In genomic region chr12:130832561-130833209, GRCh38 we compare ENCODE assay signal across 1 cellular context.
TF ChIP-seq lines count a peak whose summit lies in the region.

No MANE protein-coding gene starts in this region.

TF ChIP-seq in K562, 482 proteins besides CTCF, POLR2A, EP300 and RAD21 (continued from another document and continues in another):
- TF ChIP-seq SMARCE1 (IDR thresholded peaks at IDR 0.05), result peak; percentile 69
- TF ChIP-seq MEIS2 (IDR thresholded peaks at IDR 0.05; ENCODE audit: partially characterized antibody), result peak; percentile 62
- TF ChIP-seq ARID1B (IDR thresholded peaks at IDR 0.05), result peak; percentile 89
- TF ChIP-seq, protein P1, sequence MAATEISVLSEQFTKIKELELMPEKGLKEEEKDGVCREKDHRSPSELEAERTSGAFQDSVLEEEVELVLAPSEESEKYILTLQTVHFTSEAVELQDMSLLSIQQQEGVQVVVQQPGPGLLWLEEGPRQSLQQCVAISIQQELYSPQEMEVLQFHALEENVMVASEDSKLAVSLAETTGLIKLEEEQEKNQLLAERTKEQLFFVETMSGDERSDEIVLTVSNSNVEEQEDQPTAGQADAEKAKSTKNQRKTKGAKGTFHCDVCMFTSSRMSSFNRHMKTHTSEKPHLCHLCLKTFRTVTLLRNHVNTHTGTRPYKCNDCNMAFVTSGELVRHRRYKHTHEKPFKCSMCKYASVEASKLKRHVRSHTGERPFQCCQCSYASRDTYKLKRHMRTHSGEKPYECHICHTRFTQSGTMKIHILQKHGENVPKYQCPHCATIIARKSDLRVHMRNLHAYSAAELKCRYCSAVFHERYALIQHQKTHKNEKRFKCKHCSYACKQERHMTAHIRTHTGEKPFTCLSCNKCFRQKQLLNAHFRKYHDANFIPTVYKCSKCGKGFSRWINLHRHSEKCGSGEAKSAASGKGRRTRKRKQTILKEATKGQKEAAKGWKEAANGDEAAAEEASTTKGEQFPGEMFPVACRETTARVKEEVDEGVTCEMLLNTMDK (IDR thresholded peaks at IDR 0.05; ENCODE audit: borderline replicate concordance, insufficient read depth, low read depth, low read length, poor library complexity, severe bottlenecking), result no peak
- TF ChIP-seq SRSF1 (IDR thresholded peaks at IDR 0.05; ENCODE audit: low read depth, low read length), result no peak
- peak; percentile 25 to 77; a peak in 3 of 4 replicates for TF ChIP-seq MNT (conservative IDR thresholded peaks at IDR 0.05)
- TF ChIP-seq POLR2AphosphoS5 (IDR thresholded peaks at IDR 0.05; ENCODE audit: control insufficient read depth, insufficient read depth, low read depth, low read length), result peak; percentile 70; the same call in 1 of the 2 replicates
- TF ChIP-seq CXXC5 (CRISPR knock-in tag; IDR thresholded peaks at IDR 0.05), result peak; percentile 46; the same call in 1 of the 2 replicates
- TF ChIP-seq ZNF217 (CRISPR knock-in tag; IDR thresholded peaks at IDR 0.05), result no peak
- TF ChIP-seq TAF9B (IDR thresholded peaks at IDR 0.05; ENCODE audit: partially characterized antibody), result peak; percentile 84
- peak; percentile 45; the same call in 1 of the 2 replicates for TF ChIP-seq MECOM (CRISPR knock-in tag; IDR thresholded peaks at IDR 0.05)
- peak; percentile 70; the same call in 1 of the 2 replicates for TF ChIP-seq GATAD2B (IDR thresholded peaks at IDR 0.05; ENCODE audit: borderline replicate concordance)
- TF ChIP-seq RCOR1 (IDR thresholded peaks at IDR 0.05; ENCODE audit: borderline replicate concordance in 1 of 2, low read depth in 2 of 2, low read length in 2 of 2), result peak in 1 of 2 experiments; percentile 83; a peak in 2 of 4 replicates
- TF ChIP-seq SIX5 (IDR thresholded peaks at IDR 0.05; ENCODE audit: borderline replicate concordance in 1 of 2, insufficient read depth in 1 of 2, low read depth in 1 of 2, low read length in 2 of 2), result no peak
- TF ChIP-seq CEBPG (CRISPR knock-in tag; IDR thresholded peaks at IDR 0.05), result peak; percentile 98
- TF ChIP-seq CEBPG (tag; conservative IDR thresholded peaks at IDR 0.05 in 1 of 2, IDR thresholded peaks at IDR 0.05 in 1 of 2), result peak; percentile 90 to 96
- peak; percentile 54; the same call in 1 of the 2 replicates for TF ChIP-seq SMARCC2 (IDR thresholded peaks at IDR 0.05; ENCODE audit: low read depth)
- TF ChIP-seq NFIC (IDR thresholded peaks at IDR 0.05), result peak; percentile 61
- no peak for TF ChIP-seq DEAF1 (CRISPR knock-in tag; IDR thresholded peaks at IDR 0.05)
- TF ChIP-seq ZNF184 (CRISPR knock-in tag; IDR thresholded peaks at IDR 0.05), result no peak
- TF ChIP-seq KDM1A (IDR thresholded peaks at IDR 0.05), result peak in 1 of 2 experiments; percentile 68; a peak in 3 of 4 replicates
- peak; percentile 50; the same call in 1 of the 2 replicates for TF ChIP-seq KLF1 (tag; IDR thresholded peaks at IDR 0.05)
- no peak for TF ChIP-seq ZNF696 (CRISPR knock-in tag; conservative IDR thresholded peaks at IDR 0.05)
- TF ChIP-seq, protein P2, sequence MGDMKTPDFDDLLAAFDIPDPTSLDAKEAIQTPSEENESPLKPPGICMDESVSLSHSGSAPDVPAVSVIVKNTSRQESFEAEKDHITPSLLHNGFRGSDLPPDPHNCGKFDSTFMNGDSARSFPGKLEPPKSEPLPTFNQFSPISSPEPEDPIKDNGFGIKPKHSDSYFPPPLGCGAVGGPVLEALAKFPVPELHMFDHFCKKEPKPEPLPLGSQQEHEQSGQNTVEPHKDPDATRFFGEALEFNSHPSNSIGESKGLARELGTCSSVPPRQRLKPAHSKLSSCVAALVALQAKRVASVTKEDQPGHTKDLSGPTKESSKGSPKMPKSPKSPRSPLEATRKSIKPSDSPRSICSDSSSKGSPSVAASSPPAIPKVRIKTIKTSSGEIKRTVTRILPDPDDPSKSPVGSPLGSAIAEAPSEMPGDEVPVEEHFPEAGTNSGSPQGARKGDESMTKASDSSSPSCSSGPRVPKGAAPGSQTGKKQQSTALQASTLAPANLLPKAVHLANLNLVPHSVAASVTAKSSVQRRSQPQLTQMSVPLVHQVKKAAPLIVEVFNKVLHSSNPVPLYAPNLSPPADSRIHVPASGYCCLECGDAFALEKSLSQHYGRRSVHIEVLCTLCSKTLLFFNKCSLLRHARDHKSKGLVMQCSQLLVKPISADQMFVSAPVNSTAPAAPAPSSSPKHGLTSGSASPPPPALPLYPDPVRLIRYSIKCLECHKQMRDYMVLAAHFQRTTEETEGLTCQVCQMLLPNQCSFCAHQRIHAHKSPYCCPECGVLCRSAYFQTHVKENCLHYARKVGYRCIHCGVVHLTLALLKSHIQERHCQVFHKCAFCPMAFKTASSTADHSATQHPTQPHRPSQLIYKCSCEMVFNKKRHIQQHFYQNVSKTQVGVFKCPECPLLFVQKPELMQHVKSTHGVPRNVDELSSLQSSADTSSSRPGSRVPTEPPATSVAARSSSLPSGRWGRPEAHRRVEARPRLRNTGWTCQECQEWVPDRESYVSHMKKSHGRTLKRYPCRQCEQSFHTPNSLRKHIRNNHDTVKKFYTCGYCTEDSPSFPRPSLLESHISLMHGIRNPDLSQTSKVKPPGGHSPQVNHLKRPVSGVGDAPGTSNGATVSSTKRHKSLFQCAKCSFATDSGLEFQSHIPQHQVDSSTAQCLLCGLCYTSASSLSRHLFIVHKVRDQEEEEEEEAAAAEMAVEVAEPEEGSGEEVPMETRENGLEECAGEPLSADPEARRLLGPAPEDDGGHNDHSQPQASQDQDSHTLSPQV (IDR thresholded peaks at IDR 0.05), result peak; percentile 33; the same call in 1 of the 2 replicates
- TF ChIP-seq RUNX1 (IDR thresholded peaks at IDR 0.05; ENCODE audit: low read depth), result 0 out of 2 replicates have a peak, but pooled peaks have one; percentile 30
- 0 out of 2 replicates have a peak, but pooled peaks have one; percentile 4 for TF ChIP-seq NFE2 (IDR thresholded peaks at IDR 0.05; ENCODE audit: low read depth)
- peak; percentile 79 for TF ChIP-seq CBFA2T2 (conservative IDR thresholded peaks at IDR 0.05)
- TF ChIP-seq STAT5A (IDR thresholded peaks at IDR 0.05; ENCODE audit: borderline replicate concordance, low read length), result peak; percentile 37; the same call in 1 of the 2 replicates
- TF ChIP-seq POLR2G (IDR thresholded peaks at IDR 0.05; ENCODE audit: low read depth, low read length), result peak; percentile 27; the same call in 1 of the 2 replicates
- peak; percentile 70 to 83; a peak in 3 of 4 replicates for TF ChIP-seq TRIM24 (IDR thresholded peaks at IDR 0.05)
- TF ChIP-seq CREM (IDR thresholded peaks at IDR 0.05; ENCODE audit: low read depth), result peak; percentile 39
- TF ChIP-seq ZBTB7A (IDR thresholded peaks at IDR 0.05; ENCODE audit: borderline replicate concordance, control insufficient read depth, low read depth, low read length), result peak; percentile 92; the same call in 1 of the 2 replicates
- peak; percentile 79 for TF ChIP-seq NCOR1 (IDR thresholded peaks at IDR 0.05)
- 0 out of 2 replicates have a peak, but pooled peaks have one; percentile 38 for TF ChIP-seq KLF13 (tag; IDR thresholded peaks at IDR 0.05; ENCODE audit: borderline replicate concordance, low read depth)
- TF ChIP-seq, protein P3, sequence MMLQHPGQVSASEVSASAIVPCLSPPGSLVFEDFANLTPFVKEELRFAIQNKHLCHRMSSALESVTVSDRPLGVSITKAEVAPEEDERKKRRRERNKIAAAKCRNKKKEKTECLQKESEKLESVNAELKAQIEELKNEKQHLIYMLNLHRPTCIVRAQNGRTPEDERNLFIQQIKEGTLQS (IDR thresholded peaks at IDR 0.05), result peak; percentile 79
- TF ChIP-seq, protein P3 (CRISPR knock-in tag; conservative IDR thresholded peaks at IDR 0.05), result 0 out of 2 replicates have a peak, but pooled peaks have one; percentile 22
- 0 out of 2 replicates have a peak, but pooled peaks have one; percentile 12 for TF ChIP-seq ZNF766 (CRISPR knock-in tag; conservative IDR thresholded peaks at IDR 0.05)
- no peak for TF ChIP-seq SMARCA5 (IDR thresholded peaks at IDR 0.05)
- TF ChIP-seq FIP1L1 (IDR thresholded peaks at IDR 0.05; ENCODE audit: low read depth, low read length, poor library complexity, severe bottlenecking), result no peak
- no peak for TF ChIP-seq NEUROD1 (IDR thresholded peaks at IDR 0.05; ENCODE audit: borderline replicate concordance, low read depth, low read length, partially characterized antibody)
- peak; percentile 83 for TF ChIP-seq ZBTB2 (IDR thresholded peaks at IDR 0.05)
- peak; percentile 89 for TF ChIP-seq DPF2 (IDR thresholded peaks at IDR 0.05)
- peak; percentile 91 for TF ChIP-seq DACH1 (IDR thresholded peaks at IDR 0.05; ENCODE audit: partially characterized antibody)
- peak; percentile 72 for TF ChIP-seq SMARCA4 (IDR thresholded peaks at IDR 0.05)
- TF ChIP-seq, protein P4, sequence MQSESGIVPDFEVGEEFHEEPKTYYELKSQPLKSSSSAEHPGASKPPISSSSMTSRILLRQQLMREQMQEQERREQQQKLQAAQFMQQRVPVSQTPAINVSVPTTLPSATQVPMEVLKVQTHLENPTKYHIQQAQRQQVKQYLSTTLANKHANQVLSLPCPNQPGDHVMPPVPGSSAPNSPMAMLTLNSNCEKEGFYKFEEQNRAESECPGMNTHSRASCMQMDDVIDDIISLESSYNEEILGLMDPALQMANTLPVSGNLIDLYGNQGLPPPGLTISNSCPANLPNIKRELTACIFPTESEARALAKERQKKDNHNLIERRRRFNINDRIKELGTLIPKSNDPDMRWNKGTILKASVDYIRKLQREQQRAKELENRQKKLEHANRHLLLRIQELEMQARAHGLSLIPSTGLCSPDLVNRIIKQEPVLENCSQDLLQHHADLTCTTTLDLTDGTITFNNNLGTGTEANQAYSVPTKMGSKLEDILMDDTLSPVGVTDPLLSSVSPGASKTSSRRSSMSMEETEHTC (IDR thresholded peaks at IDR 0.05), result 0 out of 2 replicates have a peak, but pooled peaks have one; percentile 9
- no peak for TF ChIP-seq NR2C1 (IDR thresholded peaks at IDR 0.05)
- no peak for TF ChIP-seq NR2C1 (tag; IDR thresholded peaks at IDR 0.05)
- no peak for TF ChIP-seq ZNF408 (CRISPR knock-in tag; IDR thresholded peaks at IDR 0.05; ENCODE audit: low read depth)
- TF ChIP-seq ZNF639 (CRISPR knock-in tag; conservative IDR thresholded peaks at IDR 0.05 in 1 of 2, IDR thresholded peaks at IDR 0.05 in 1 of 2), result peak in 1 of 2 experiments; percentile 73; a peak in 1 of 4 replicates
- peak; percentile 39; the same call in 1 of the 2 replicates for TF ChIP-seq BHLHE40 (IDR thresholded peaks at IDR 0.05; ENCODE audit: low read length)
- peak; percentile 72 for TF ChIP-seq TEAD4 (IDR thresholded peaks at IDR 0.05; ENCODE audit: low read length)
- no peak for TF ChIP-seq TEAD4 (CRISPR knock-in tag; IDR thresholded peaks at IDR 0.05; ENCODE audit: borderline replicate concordance)
- peak; percentile 22; the same call in 1 of the 2 replicates for TF ChIP-seq ATF7 (IDR thresholded peaks at IDR 0.05)
- TF ChIP-seq HDGF (IDR thresholded peaks at IDR 0.05), result peak; percentile 26; the same call in 1 of the 2 replicates
- TF ChIP-seq TFAP4 (CRISPR knock-in tag; IDR thresholded peaks at IDR 0.05; ENCODE audit: borderline replicate concordance), result peak; percentile 98
- peak; percentile 50; the same call in 1 of the 2 replicates for TF ChIP-seq SMAD4 (CRISPR knock-in tag; conservative IDR thresholded peaks at IDR 0.05)
